In the genomic region with DNA sequence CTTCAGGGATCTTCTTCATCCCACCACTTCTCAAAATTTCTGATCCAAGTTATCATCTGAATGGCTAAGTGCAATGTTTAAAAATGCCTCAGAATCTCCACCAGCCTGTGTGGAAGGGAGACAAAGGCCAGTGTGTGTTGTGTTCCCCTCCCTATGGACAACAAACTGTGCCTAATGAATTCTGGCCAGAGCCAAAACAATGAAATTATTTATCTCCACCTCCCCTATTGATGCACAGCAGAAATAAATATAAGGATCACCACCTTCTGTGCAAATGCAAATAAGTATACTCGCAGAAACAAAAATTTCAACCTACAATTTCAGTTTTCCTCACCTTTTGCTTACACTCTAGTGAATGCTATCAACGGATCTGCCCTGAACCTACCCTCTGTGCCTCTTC, we compare ENCODE assay signal across 18 cellular contexts.
DNase-seq lines count a peak whose midpoint lies in the region; TF ChIP-seq lines count a peak whose summit lies in the region.
"Had no signal": no experiment of that assay in that cellular context is flagged by ENCODE, and none has a peak within 500 bp of the region (broad histone marks: within the 10 kb centered on the region; RNA-seq: fewer than 3 reads in every experiment).

No MANE protein-coding gene starts in this region.

- H3K36me3 Mint-ChIP-seq in activated T-helper 1 cell treated with anti-CD3 and anti-CD28 coated beads, Interleukin-12 subunit alpha, Interleukin-12 subunit beta, Interleukin-2, Interleukin-4 antibody, amounts not matched to agents 30 ng/mL and 10 ng/mL and 1 ng/mL, durations not matched to agents 14 hours and 24 hours and 36 hours (ENCODE audit: low read depth) = peaks cover 28% of the 10 kb centered on the region
- H3K36me3 Mint-ChIP-seq: CD8-positive, alpha-beta T cell had no signal

- H3K27me3 ChIP-seq in HAP-1 (ENCODE audit: low read depth) (no peaks in the 10 kb centered on the region), stomach (no peaks in the 10 kb centered on the region)
- H3K27me3 ChIP-seq: BLaER1 had no signal

- in situ Hi-C loops in HAP-1 (cut with MboI; ENCODE audit: low sequenced_read_pairs) = no loop called here

- H3K27me3 Mint-ChIP-seq in activated T-helper 1 cell treated with anti-CD3 and anti-CD28 coated beads, Interleukin-12 subunit alpha, Interleukin-12 subunit beta, Interleukin-2, Interleukin-4 antibody, amounts not matched to agents 30 ng/mL and 10 ng/mL and 1 ng/mL, durations not matched to agents 14 hours and 24 hours and 36 hours (ENCODE audit: insufficient read depth) = peaks cover 7% of the 10 kb centered on the region

- H3K4me3 ChIP-seq in HAP-1 (no peak overlapping the region), stomach (no peak overlapping the region)
- H3K4me3 ChIP-seq: A549, BLaER1, GM12878, GM23338 had no signal

- TF ChIP-seq CTCF in stomach (IDR thresholded peaks at IDR 0.05) = no peak

- 88 to 98% (median 95%) methylated on average over 2 of the region's 2 CpGs for WGBS in stomach, 5 donors

- peak; percentile 87 for DNase-seq in Ammon's horn (ENCODE audit: low spot score)
- DNase-seq in activated T-helper 1 cell treated with anti-CD3 and anti-CD28 coated beads, Interleukin-12 subunit alpha, Interleukin-12 subunit beta, Interleukin-2, Interleukin-4 antibody, amounts not matched to agents 30 ng/mL and 10 ng/mL and 1 ng/mL, durations not matched to agents 14 hours and 24 hours and 36 hours (ENCODE audit: low spot score) = no peak
- DNase-seq in globus pallidus (ENCODE audit: low spot score) = peak; percentile 94
- DNase-seq in pons (ENCODE audit: low spot score) = peak; percentile 96
- DNase-seq in cortex of kidney (lab: John Stamatoyannopoulos, UW) = no peak
- DNase-seq in HAP-1 (ENCODE audit: low spot score in 2 of 2) = no peak
- no peak for DNase-seq in stomach
- DNase-seq: Calu3; CD8-positive, alpha-beta T cell; EL; NCI-H1105; NCI-H2081; NCI-H748 treated with DMSO at 0.1 percent for 48 hours; NK-92 treated with Interleukin-12 subunit alpha and Interleukin-12 subunit beta, amount 100 ng/mL, for 24 hours had no signal

- peaks cover 9% of the 10 kb centered on the region for H3K9me3 Mint-ChIP-seq in activated T-helper 1 cell treated with anti-CD3 and anti-CD28 coated beads, Interleukin-12 subunit alpha, Interleukin-12 subunit beta, Interleukin-2, Interleukin-4 antibody, amounts not matched to agents 30 ng/mL and 10 ng/mL and 1 ng/mL, durations not matched to agents 14 hours and 24 hours and 36 hours
- H3K9me3 Mint-ChIP-seq: CD8-positive, alpha-beta T cell; GM23338 had no signal

- intact Hi-C loops in activated T-helper 1 cell treated with anti-CD3 and anti-CD28 coated beads, Interleukin-12 subunit alpha, Interleukin-12 subunit beta, Interleukin-2, Interleukin-4 antibody, amounts not matched to agents 30 ng/mL and 10 ng/mL and 1 ng/mL, durations not matched to agents 14 hours and 24 hours and 36 hours (cut with micrococcal nuclease) = loop anchor here (5.0 kb wide), 2 partner anchors 75 to 115 kb away; a partner anchor contains a TSS
- intact Hi-C loops in stomach (cut with DNase I; ENCODE audit: low total_unique reads) = no loop called here

- H3K36me3 ChIP-seq in HAP-1 (replicated peaks) (no peaks in the 10 kb centered on the region), stomach (no peaks in the 10 kb centered on the region)

- H3K9me3 ChIP-seq in HAP-1 (no peaks in the 10 kb centered on the region), stomach (no peaks in the 10 kb centered on the region)
- H3K9me3 ChIP-seq: A549 had no signal

- H3K27ac Mint-ChIP-seq in activated T-helper 1 cell treated with anti-CD3 and anti-CD28 coated beads, Interleukin-12 subunit alpha, Interleukin-12 subunit beta, Interleukin-2, Interleukin-4 antibody, amounts not matched to agents 30 ng/mL and 10 ng/mL and 1 ng/mL, durations not matched to agents 14 hours and 24 hours and 36 hours = peak overlapping the region; percentile 24
- H3K27ac Mint-ChIP-seq: CD8-positive, alpha-beta T cell; GM23338 had no signal

- peaks cover 83% of the 10 kb centered on the region for H3K4me1 Mint-ChIP-seq in activated T-helper 1 cell treated with anti-CD3 and anti-CD28 coated beads, Interleukin-12 subunit alpha, Interleukin-12 subunit beta, Interleukin-2, Interleukin-4 antibody, amounts not matched to agents 30 ng/mL and 10 ng/mL and 1 ng/mL, durations not matched to agents 14 hours and 24 hours and 36 hours (ENCODE audit: low read depth)

- peaks cover 30% of the 10 kb centered on the region for H3K4me1 ChIP-seq in HAP-1
- peaks cover 2 to 52% (median 11%) of the 10 kb centered on the region in 4 donors for H3K4me1 ChIP-seq in stomach
- H3K4me1 ChIP-seq: BLaER1 had no signal

- H3K4me3 Mint-ChIP-seq in activated T-helper 1 cell treated with anti-CD3 and anti-CD28 coated beads, Interleukin-12 subunit alpha, Interleukin-12 subunit beta, Interleukin-2, Interleukin-4 antibody, amounts not matched to agents 30 ng/mL and 10 ng/mL and 1 ng/mL, durations not matched to agents 14 hours and 24 hours and 36 hours = no peak overlapping the region
- H3K4me3 Mint-ChIP-seq: CD8-positive, alpha-beta T cell; GM23338 had no signal

- TF ChIP-seq EP300 in stomach (IDR thresholded peaks at IDR 0.05) = no peak

- H3K27ac ChIP-seq in stomach = no peak overlapping the region
- H3K27ac ChIP-seq: A549, BLaER1 had no signal

- no peak for TF ChIP-seq POLR2A in stomach (IDR thresholded peaks at IDR 0.05)

Comparison
In these comparisons a context has a peak if more than half of its experiments do, and no peak if none do; other contexts are left out.
1. DNase-seq: peak in Ammon's horn (single experiment), globus pallidus (single experiment) and pons (single experiment); none in activated T-helper 1 cell treated with anti-CD3 and anti-CD28 coated beads, Interleukin-12 subunit alpha, Interleukin-12 subunit beta, Interleukin-2, Interleukin-4 antibody, amounts not matched to agents 30 ng/mL and 10 ng/mL and 1 ng/mL, durations not matched to agents 14 hours and 24 hours and 36 hours (single experiment), cortex of kidney (single experiment), HAP-1 (0 of 2) and stomach (single experiment).